8 cellular contexts compared by ENCODE assay signal in genomic region chr11:117316197-117316961, GRCh38. TPM values are rescaled to one million over a fixed set of nuclear protein-coding genes. Genes with fewer than 3 reads are reported as not detected.
DNase-seq lines count a peak whose midpoint lies in the region; ATAC-seq and TF ChIP-seq lines count a peak whose summit lies in the region.

Gene BACE1 (minus strand): TSS chr11:117316256. CDS start chr11:117315795, 461 bp downstream.

- peak within 1 kb of the TSS; percentile 19 for H3K18ac ChIP-seq in mesendoderm (ENCODE audit: low read length)

- peaks cover 10% of the 10 kb centered on the region for H3K4me1 Mint-ChIP-seq in activated B cell treated with CpG ODN at 0.5 μM for 24 hours

- H2BK120ac ChIP-seq in mesendoderm (ENCODE audit: low read depth, low read length), result no peak within 1 kb of the TSS

- H3K9me3 ChIP-seq in esophagus (ENCODE audit: control insufficient read depth in 2 of 2, insufficient read depth in 1 of 2, low read depth in 1 of 2, low read length in 1 of 2) (no peaks in the 10 kb centered on the region), suprapubic skin (no peaks in the 10 kb centered on the region)

- H3K4me1 ChIP-seq in esophagus (ENCODE audit: control insufficient read depth in 2 of 2, insufficient read depth in 2 of 2, low read length in 1 of 2) (peaks cover 4 to 13% of the 10 kb centered on the region in 2 donors), mesendoderm (ENCODE audit: control insufficient read depth, low read depth, low read length) (peaks cover 8% of the 10 kb centered on the region), suprapubic skin (peaks cover 29% of the 10 kb centered on the region)

- H3K27me3 Mint-ChIP-seq in activated B cell treated with CpG ODN at 0.5 μM for 24 hours, result peaks cover 41% of the 10 kb centered on the region

- peak within 1 kb of the TSS; percentile 89 for H3K4me2 ChIP-seq in mesendoderm (ENCODE audit: low read length)

- intact Hi-C loops in activated B cell treated with CpG ODN at 0.5 μM for 24 hours (cut with micrococcal nuclease), result no loop called here

- peak within 1 kb of the TSS; percentile 41 for H3K4ac ChIP-seq in mesendoderm (ENCODE audit: low read depth, low read length)

- H3K27ac Mint-ChIP-seq in activated B cell treated with CpG ODN at 0.5 μM for 24 hours, result no peak within 1 kb of the TSS

- H3K4me3 ChIP-seq in esophagus (ENCODE audit: low read depth in 1 of 2, low read length in 2 of 2), result peak within 1 kb of the TSS; percentile 72 to 76
- peak within 1 kb of the TSS; percentile 57 for H3K4me3 ChIP-seq in mesendoderm (ENCODE audit: low read length)
- peak within 1 kb of the TSS; percentile 88 for H3K4me3 ChIP-seq in suprapubic skin

- H3K36me3 Mint-ChIP-seq in activated B cell treated with CpG ODN at 0.5 μM for 24 hours (ENCODE audit: low read depth), result no peaks in the 10 kb centered on the region

- H3K23ac ChIP-seq in mesendoderm (ENCODE audit: low read length), result peak within 1 kb of the TSS; percentile 57

- no peaks in the 10 kb centered on the region for H3K79me1 ChIP-seq in mesendoderm (ENCODE audit: low read length)

- H3K4me3 Mint-ChIP-seq in activated B cell treated with CpG ODN at 0.5 μM for 24 hours, result peak within 1 kb of the TSS; percentile 79

- H3K27me3 ChIP-seq in esophagus (ENCODE audit: control insufficient read depth in 1 of 2, insufficient read depth in 2 of 2, low read length in 2 of 2) (no peaks in the 10 kb centered on the region), mesendoderm (ENCODE audit: insufficient read depth, low read length, poor library complexity) (no peaks in the 10 kb centered on the region), suprapubic skin (no peaks in the 10 kb centered on the region)

- H2AK5ac ChIP-seq in mesendoderm (ENCODE audit: low read length), result no peak within 1 kb of the TSS

- TF ChIP-seq CTCF in activated B cell treated with CpG ODN at 0.5 μM for 24 hours (IDR thresholded peaks at IDR 0.05) (no peak), suprapubic skin (IDR thresholded peaks at IDR 0.05) (no peak)

- ATAC-seq in activated B cell treated with CpG ODN at 0.5 μM for 24 hours (ENCODE audit: low read depth), result no peak
- no peak for ATAC-seq in HG02763 (IDR thresholded peaks at IDR 0.05; ENCODE audit: unreplicated experiment)

- TF ChIP-seq EP300 in suprapubic skin (IDR thresholded peaks at IDR 0.05), result no peak

- peak; percentile 18 for DNase-seq in stimulated activated CD4-positive, alpha-beta T cell treated with anti-CD3 and anti-CD28 coated beads, Interleukin-4, amount 100 ng/mL, for 24 hours
- DNase-seq in stimulated activated CD4-positive, alpha-beta T cell treated with anti-CD3 and anti-CD28 coated beads, Interleukin-4, amount 100 ng/mL, for 4 hours, result no peak
- DNase-seq in NCI-H2107 treated with DMSO at 0.1 percent for 48 hours (lab: John Stamatoyannopoulos, UW; ENCODE audit: unreplicated experiment), result peak; percentile 48
- DNase-seq in activated B cell treated with CpG ODN at 0.5 μM for 24 hours, result no peak
- DNase-seq in mesendoderm, result peak; percentile 96
- peak; percentile 83 to 87 for DNase-seq in suprapubic skin (ENCODE audit: low spot score in 2 of 2)

- 6 to 7% methylated on average over 29 of the region's 29 CpGs for WGBS in esophagus, 2 donors
- no CpG with 5 or more reads among the region's 29 CpGs for WGBS in mesendoderm (ENCODE audit: extremely low coverage, insufficient coverage, low lambda C conversion rate)
- 9% methylated on average over 13 of the region's 29 CpGs for WGBS in suprapubic skin

- POLR2A ChIA-PET in activated B cell treated with CpG ODN at 0.5 μM for 24 hours (lab: Charles Lee), result no interaction called here

- H2BK5ac ChIP-seq in mesendoderm (ENCODE audit: low read length), result no peak within 1 kb of the TSS

- CTCF ChIA-PET in activated B cell treated with CpG ODN at 0.5 μM for 24 hours (lab: Charles Lee), result interaction anchor here (1.1 kb wide), 1 partner anchor 11 kb away, joined by 3 read pairs; the partner anchor contains the start of gene CEP164

- H3K9ac ChIP-seq in mesendoderm (ENCODE audit: low read length), result peak within 1 kb of the TSS; percentile 79

- no peaks in the 10 kb centered on the region for H3K79me2 ChIP-seq in mesendoderm (ENCODE audit: control insufficient read depth, insufficient read depth, low read length)

- H3K56ac ChIP-seq in mesendoderm (ENCODE audit: low read length), result peak within 1 kb of the TSS; percentile 88

- H3K36me3 ChIP-seq in esophagus (ENCODE audit: control insufficient read depth in 2 of 2, insufficient read depth in 2 of 2, low read length in 1 of 2) (no peaks in the 10 kb centered on the region), mesendoderm (ENCODE audit: control insufficient read depth, insufficient read depth, low read length) (no peaks in the 10 kb centered on the region), suprapubic skin (no peaks in the 10 kb centered on the region)

- no peak for TF ChIP-seq POLR2A in suprapubic skin (IDR thresholded peaks at IDR 0.05)

- no peak within 1 kb of the TSS for H4K8ac ChIP-seq in mesendoderm (ENCODE audit: low read depth, low read length)

- H2BK15ac ChIP-seq in mesendoderm (replicated peaks; ENCODE audit: low read depth), result no peak within 1 kb of the TSS

- no peaks in the 10 kb centered on the region for H3K9me3 Mint-ChIP-seq in activated B cell treated with CpG ODN at 0.5 μM for 24 hours

- H4K5ac ChIP-seq in mesendoderm (ENCODE audit: low read length), result no peak within 1 kb of the TSS

- H3K27ac ChIP-seq in esophagus (ENCODE audit: low read depth in 2 of 2, low read length in 1 of 2), result peak within 1 kb of the TSS; percentile 27 to 31
- H3K27ac ChIP-seq in mesendoderm (ENCODE audit: low read depth, low read length), result no peak within 1 kb of the TSS
- peak within 1 kb of the TSS; percentile 15 for H3K27ac ChIP-seq in suprapubic skin

RNA-seq across cellular contexts. Expression of gene BACE1, which starts in this region (rescaled TPM):
- total RNA-seq in activated B cell treated with CpG ODN at 0.5 μM for 24 hours (not detected in 2 replicates), suprapubic skin (10 to 100 TPM; 13.8 to 35.6 (median 18.0) TPM)
- polyA plus RNA-seq in esophagus, result 1 to 10 TPM; 4.9 to 6.9 TPM
- 6.1 TPM for polyA plus RNA-seq in mesendoderm (2013, experiment 1 of 2)
- 6.0 TPM for polyA plus RNA-seq in mesendoderm (2013, experiment 2 of 2)

Comparison
In these comparisons a context has a peak if more than half of its experiments do, and no peak if none do; other contexts are left out.
1. RNA of gene BACE1 (total RNA-seq): 13.8 to 35.6 TPM in suprapubic skin; not detected in activated B cell treated with CpG ODN at 0.5 μM for 24 hours; every median in the first group is over 10 times any median in the second.
2. DNase-seq: peak in stimulated activated CD4-positive, alpha-beta T cell treated with anti-CD3 and anti-CD28 coated beads, Interleukin-4, amount 100 ng/mL, for 24 hours (single experiment), NCI-H2107 treated with DMSO at 0.1 percent for 48 hours (single experiment), mesendoderm (single experiment) and suprapubic skin (2 of 2); none in stimulated activated CD4-positive, alpha-beta T cell treated with anti-CD3 and anti-CD28 coated beads, Interleukin-4, amount 100 ng/mL, for 4 hours (0 of 2) and activated B cell treated with CpG ODN at 0.5 μM for 24 hours (single experiment).
3. Peak in every context shown above with its lines, with median percentiles within 50 percentile points of each other: H3K4me3 ChIP-seq.